In the genomic region with DNA sequence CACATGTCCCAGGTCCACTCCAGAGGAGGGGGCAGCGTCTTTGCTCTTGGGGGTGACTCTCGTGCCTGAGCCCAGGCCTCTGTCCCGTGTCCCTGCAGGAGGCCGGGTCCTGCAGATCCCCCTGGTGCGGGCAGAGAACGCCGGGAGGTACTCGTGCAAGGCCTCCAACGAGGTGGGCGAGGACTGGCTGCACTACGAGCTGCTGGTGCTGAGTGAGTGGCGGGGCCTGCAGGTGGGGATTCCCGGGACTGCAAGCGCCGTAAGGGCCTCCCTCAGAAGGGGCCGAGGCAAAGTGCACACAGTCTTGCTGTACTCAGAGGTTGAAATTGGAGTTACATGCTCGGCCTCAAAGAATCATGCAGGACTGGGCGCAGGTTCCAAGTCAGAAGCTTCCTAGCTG, we compare ENCODE assay signal across 27 cellular contexts.
"Had no signal": no experiment of that assay in that cellular context is flagged by ENCODE, and none has a peak within 500 bp of the region (broad histone marks: within the 10 kb centered on the region; RNA-seq: fewer than 3 reads in every experiment).

No MANE protein-coding gene starts in this region.

- FAIRE-seq: endometrium, keratinocyte had no signal

- H3K9me3 Mint-ChIP-seq: immature natural killer cell; memory B cell; mesothelial cell of epicardium; natural killer cell treated with Interleukin-12 subunit alpha and Interleukin-12 subunit beta and Interleukin-15 and Interleukin-18, amount 100 ng/mL, for 72 hours; stimulated activated naive B cell treated with anti-CD40 and anti-IgM and Interleukin-4, amounts not matched to agents 10 μg/mL and 1 μg/mL and 100 μg/mL, for 72 hours; stimulated activated naive CD8-positive, alpha-beta T cell treated with anti-CD3 and anti-CD28 coated beads, Interleukin-15, amount 100 ng/mL, for 72 hours had no signal

- H3K4me3 ChIP-seq: colonic mucosa, esophagus muscularis mucosa, gastrocnemius medialis, heart right ventricle, left ventricle myocardium inferior, lower lobe of right lung, psoas muscle, spleen, thoracic aorta, transverse colon had no signal

- H3K4me1 Mint-ChIP-seq: immature natural killer cell; memory B cell; mesothelial cell of epicardium; stimulated activated naive B cell treated with anti-CD40 and anti-IgM and Interleukin-4, amounts not matched to agents 10 μg/mL and 1 μg/mL and 100 μg/mL, for 72 hours; stimulated activated naive CD8-positive, alpha-beta T cell treated with anti-CD3 and anti-CD28 coated beads, Interleukin-15, amount 100 ng/mL, for 72 hours had no signal

- DNase-seq: colonic mucosa; effector CD8-positive, alpha-beta T cell; gastrocnemius medialis; heart right ventricle; hypothalamus; immature natural killer cell; left cardiac atrium; left ventricle myocardium inferior; lower lobe of right lung; psoas muscle; retina; spleen; stimulated activated CD4-positive, alpha-beta T cell treated with anti-CD3 and anti-CD28 coated beads, Interleukin-15, amount 100 ng/mL, for 24 hours; stimulated activated CD4-positive, alpha-beta T cell treated with anti-CD3 and anti-CD28 coated beads, Interleukin-1b, Interleukin-23, amount 100 ng/mL, for 48 hours; stimulated activated CD4-positive, alpha-beta T cell treated with anti-CD3 and anti-CD28 coated beads, Interleukin-4, amount 100 ng/mL, for 24 hours; stimulated activated naive B cell treated with anti-CD40 and anti-IgM and Interleukin-4, amounts not matched to agents 10 μg/mL and 1 μg/mL and 100 μg/mL, for 72 hours; stimulated activated naive CD8-positive, alpha-beta T cell treated with anti-CD3 and anti-CD28 coated beads, Interleukin-15, amount 100 ng/mL, for 72 hours; transverse colon had no signal

- H3K9me3 ChIP-seq: colonic mucosa, esophagus muscularis mucosa, gastrocnemius medialis, heart right ventricle, left ventricle myocardium inferior, lower lobe of right lung, psoas muscle, spleen, thoracic aorta, transverse colon had no signal

- H3K4me1 ChIP-seq: colonic mucosa, esophagus muscularis mucosa, gastrocnemius medialis, heart right ventricle, left ventricle myocardium inferior, lower lobe of right lung, psoas muscle, spleen, transverse colon had no signal

- H3K36me3 ChIP-seq: colonic mucosa, gastrocnemius medialis, left ventricle myocardium inferior, lower lobe of right lung, spleen, thoracic aorta, transverse colon had no signal

- H3K27ac Mint-ChIP-seq: immature natural killer cell; memory B cell; mesothelial cell of epicardium; natural killer cell treated with Interleukin-12 subunit alpha and Interleukin-12 subunit beta and Interleukin-15 and Interleukin-18, amount 100 ng/mL, for 72 hours; stimulated activated naive B cell treated with anti-CD40 and anti-IgM and Interleukin-4, amounts not matched to agents 10 μg/mL and 1 μg/mL and 100 μg/mL, for 72 hours; stimulated activated naive CD8-positive, alpha-beta T cell treated with anti-CD3 and anti-CD28 coated beads, Interleukin-15, amount 100 ng/mL, for 72 hours had no signal

- H3K4me3 Mint-ChIP-seq: immature natural killer cell; memory B cell; mesothelial cell of epicardium; natural killer cell treated with Interleukin-12 subunit alpha and Interleukin-12 subunit beta and Interleukin-15 and Interleukin-18, amount 100 ng/mL, for 72 hours; stimulated activated naive B cell treated with anti-CD40 and anti-IgM and Interleukin-4, amounts not matched to agents 10 μg/mL and 1 μg/mL and 100 μg/mL, for 72 hours; stimulated activated naive CD8-positive, alpha-beta T cell treated with anti-CD3 and anti-CD28 coated beads, Interleukin-15, amount 100 ng/mL, for 72 hours had no signal

- H3K36me3 Mint-ChIP-seq: immature natural killer cell; memory B cell; mesothelial cell of epicardium; natural killer cell treated with Interleukin-12 subunit alpha and Interleukin-12 subunit beta and Interleukin-15 and Interleukin-18, amount 100 ng/mL, for 72 hours; stimulated activated naive B cell treated with anti-CD40 and anti-IgM and Interleukin-4, amounts not matched to agents 10 μg/mL and 1 μg/mL and 100 μg/mL, for 72 hours had no signal

- H3K27me3 Mint-ChIP-seq: natural killer cell treated with Interleukin-12 subunit alpha and Interleukin-12 subunit beta and Interleukin-15 and Interleukin-18, amount 100 ng/mL, for 72 hours; stimulated activated naive CD8-positive, alpha-beta T cell treated with anti-CD3 and anti-CD28 coated beads, Interleukin-15, amount 100 ng/mL, for 72 hours had no signal

- H3K27ac ChIP-seq: colonic mucosa, epithelial cell of prostate, esophagus muscularis mucosa, gastrocnemius medialis, heart right ventricle, left ventricle myocardium inferior, lower lobe of right lung, psoas muscle, spleen, thoracic aorta, transverse colon had no signal

- H3K27me3 ChIP-seq: colonic mucosa, esophagus muscularis mucosa, gastrocnemius medialis, transverse colon had no signal

- ATAC-seq: gastrocnemius medialis; heart right ventricle; left cardiac atrium; lower lobe of right lung; psoas muscle; sciatic nerve; stimulated activated naive B cell treated with anti-CD40 and anti-IgM and Interleukin-4, amounts not matched to agents 10 μg/mL and 1 μg/mL and 100 μg/mL, for 72 hours; stimulated activated naive CD8-positive, alpha-beta T cell treated with anti-CD3 and anti-CD28 coated beads, Interleukin-15, amount 100 ng/mL, for 72 hours had no signal
